ENCODE assay signal across 28 cellular contexts in the genomic region with DNA sequence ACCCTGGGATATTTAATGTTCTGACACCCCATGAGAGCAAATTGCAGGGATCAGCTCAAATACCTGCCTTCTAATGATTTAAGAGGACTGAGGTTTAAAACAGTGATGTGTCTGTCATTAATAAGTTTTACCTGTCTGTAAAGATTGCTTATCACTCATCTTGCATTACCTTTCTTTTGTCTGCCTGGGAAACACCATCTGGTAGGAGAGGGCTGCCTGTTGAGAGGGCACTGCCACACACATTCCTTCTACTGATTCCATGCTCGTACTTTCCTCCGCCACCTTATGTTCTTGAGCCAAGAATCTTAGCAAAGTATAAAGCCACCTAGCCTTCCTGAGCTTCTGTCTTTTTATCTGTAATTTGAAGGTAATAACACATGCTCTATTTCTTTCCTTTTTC.
"Had no signal": no experiment of that assay in that cellular context is flagged by ENCODE, and none has a peak within 500 bp of the region (broad histone marks: within the 10 kb centered on the region; RNA-seq: fewer than 3 reads in every experiment).

No MANE protein-coding gene starts in this region.

- H3K4me1 Mint-ChIP-seq: natural killer cell; nephron; stimulated activated effector memory CD8-positive, alpha-beta T cell treated with anti-CD3 and anti-CD28 coated beads, Interleukin-12 subunit alpha, Interleukin-12 subunit beta, amount 100 ng/mL, for 72 hours; stimulated activated naive B cell treated with anti-CD40 and anti-IgM and Interleukin-4, amounts not matched to agents 10 μg/mL and 1 μg/mL and 100 μg/mL, for 72 hours had no signal

- H3K36me3 Mint-ChIP-seq: natural killer cell; stimulated activated effector memory CD8-positive, alpha-beta T cell treated with anti-CD3 and anti-CD28 coated beads, Interleukin-12 subunit alpha, Interleukin-12 subunit beta, amount 100 ng/mL, for 72 hours; stimulated activated naive B cell treated with anti-CD40 and anti-IgM and Interleukin-4, amounts not matched to agents 10 μg/mL and 1 μg/mL and 100 μg/mL, for 72 hours had no signal

- H3K79me2 ChIP-seq: parathyroid adenoma had no signal

- H3K4me3 Mint-ChIP-seq: natural killer cell; nephron; neural crest cell; stimulated activated effector memory CD8-positive, alpha-beta T cell treated with anti-CD3 and anti-CD28 coated beads, Interleukin-12 subunit alpha, Interleukin-12 subunit beta, amount 100 ng/mL, for 72 hours; stimulated activated naive B cell treated with anti-CD40 and anti-IgM and Interleukin-4, amounts not matched to agents 10 μg/mL and 1 μg/mL and 100 μg/mL, for 72 hours; stimulated activated naive CD8-positive, alpha-beta T cell treated with anti-CD3 and anti-CD28 coated beads, Interleukin-15, Interleukin-2, amounts not matched to agents 100 ng/mL and 50 ng/mL, for 24 hours had no signal

- H3K27ac ChIP-seq: neutrophil, parathyroid adenoma, psoas muscle, right lobe of liver, sigmoid colon, stomach, thoracic aorta, thyroid gland, tibial nerve, upper lobe of left lung, vagina had no signal

- ATAC-seq: natural killer cell; psoas muscle; right cardiac atrium; right lobe of liver; stimulated activated effector memory CD8-positive, alpha-beta T cell treated with anti-CD3 and anti-CD28 coated beads, Interleukin-12 subunit alpha, Interleukin-12 subunit beta, amount 100 ng/mL, for 72 hours; stimulated activated naive B cell treated with anti-CD40 and anti-IgM and Interleukin-4, amounts not matched to agents 10 μg/mL and 1 μg/mL and 100 μg/mL, for 72 hours had no signal

- H3K9ac ChIP-seq: parathyroid adenoma had no signal

- H3K27me3 Mint-ChIP-seq: progenitor cell of endocrine pancreas had no signal

- H3K27me3 ChIP-seq: neutrophil, right lobe of liver, sigmoid colon, stomach, thyroid gland, tibial nerve, upper lobe of left lung, vagina had no signal

- H3K36me3 ChIP-seq: neutrophil, right lobe of liver, sigmoid colon, stomach, thoracic aorta, thyroid gland, tibial nerve, upper lobe of left lung, vagina had no signal

- H2AFZ ChIP-seq: parathyroid adenoma had no signal

- H3K9me3 Mint-ChIP-seq: nephron; neural crest cell; stimulated activated effector memory CD8-positive, alpha-beta T cell treated with anti-CD3 and anti-CD28 coated beads, Interleukin-12 subunit alpha, Interleukin-12 subunit beta, amount 100 ng/mL, for 72 hours; stimulated activated naive B cell treated with anti-CD40 and anti-IgM and Interleukin-4, amounts not matched to agents 10 μg/mL and 1 μg/mL and 100 μg/mL, for 72 hours; stimulated activated naive CD8-positive, alpha-beta T cell treated with anti-CD3 and anti-CD28 coated beads, Interleukin-15, Interleukin-2, amounts not matched to agents 100 ng/mL and 50 ng/mL, for 24 hours had no signal

- H3K4me3 ChIP-seq: psoas muscle, right lobe of liver, sigmoid colon, stomach, thoracic aorta, thyroid gland, tibial nerve, upper lobe of left lung, vagina had no signal

- DNase-seq: natural killer cell; nucleus accumbens; posterior cingulate gyrus; psoas muscle; right cardiac atrium; right lobe of liver; sigmoid colon; small intestine; stimulated activated CD4-positive, alpha-beta T cell treated with anti-CD3 and anti-CD28 coated beads, Interleukin-15, amount 100 ng/mL, for 24 hours; stimulated activated CD4-positive, alpha-beta T cell treated with anti-CD3 and anti-CD28 coated beads, Interleukin-2, amount 100 ng/mL, for 24 hours; stimulated activated CD4-positive, alpha-beta T cell treated with anti-CD3 and anti-CD28 coated beads, Interleukin-2, amount 100 ng/mL, for 48 hours; stimulated activated CD4-positive, alpha-beta T cell treated with anti-CD3 and anti-CD28 coated beads, Interleukin-4, amount 100 ng/mL, for 24 hours; stimulated activated naive B cell treated with anti-CD40 and anti-IgM and Interleukin-4, amounts not matched to agents 10 μg/mL and 1 μg/mL and 100 μg/mL, for 72 hours; stimulated activated naive CD4-positive, alpha-beta T cell treated with Interleukin-2 at 50 U/mL for 16 hours; stomach; thyroid gland; trophoblast cell; upper lobe of left lung had no signal

- H3K9me3 ChIP-seq: neutrophil, psoas muscle, right lobe of liver, sigmoid colon, stomach, thoracic aorta, thyroid gland, tibial nerve, upper lobe of left lung, vagina had no signal

- H3K27ac Mint-ChIP-seq: natural killer cell; nephron; progenitor cell of endocrine pancreas; stimulated activated effector memory CD8-positive, alpha-beta T cell treated with anti-CD3 and anti-CD28 coated beads, Interleukin-12 subunit alpha, Interleukin-12 subunit beta, amount 100 ng/mL, for 72 hours; stimulated activated naive B cell treated with anti-CD40 and anti-IgM and Interleukin-4, amounts not matched to agents 10 μg/mL and 1 μg/mL and 100 μg/mL, for 72 hours; stimulated activated naive CD8-positive, alpha-beta T cell treated with anti-CD3 and anti-CD28 coated beads, Interleukin-15, Interleukin-2, amounts not matched to agents 100 ng/mL and 50 ng/mL, for 24 hours had no signal
